Comparison of ENCODE assay signal across 1 cellular context in the genomic region with DNA sequence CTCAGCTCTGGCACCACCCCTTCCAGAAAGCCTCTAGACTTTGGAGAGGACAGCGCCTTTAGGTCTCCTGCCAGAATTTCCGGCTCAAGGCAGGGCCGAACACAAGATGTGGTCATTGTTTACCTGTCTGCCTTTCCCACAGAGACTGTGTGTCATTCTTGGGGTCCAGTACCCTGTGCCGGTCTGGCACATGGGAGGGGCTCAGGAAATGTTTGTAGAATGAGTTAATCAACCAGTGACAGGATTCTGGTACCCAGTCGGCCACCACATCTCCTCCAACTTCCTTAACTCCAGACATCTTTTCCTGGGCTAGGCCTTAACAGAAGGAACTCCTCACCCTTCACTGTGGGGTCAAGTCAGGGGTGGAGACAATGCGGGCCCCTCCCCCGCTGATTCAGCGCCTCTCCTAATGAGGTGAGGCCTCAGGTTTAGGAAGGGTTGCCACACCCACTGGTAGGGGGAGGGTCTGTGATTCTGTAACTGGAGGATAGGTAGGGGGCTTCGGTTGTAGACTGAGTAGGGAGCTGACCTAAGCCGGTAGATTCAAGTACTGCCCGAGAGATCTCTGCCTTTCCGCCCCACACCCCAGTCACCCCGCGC.
TF ChIP-seq lines count a peak whose summit lies in the region.

No MANE protein-coding gene starts in this region.

TF ChIP-seq in K562, 482 proteins besides CTCF, POLR2A, EP300 and RAD21 (continued from another document and continues in another):
- TF ChIP-seq, protein P1, sequence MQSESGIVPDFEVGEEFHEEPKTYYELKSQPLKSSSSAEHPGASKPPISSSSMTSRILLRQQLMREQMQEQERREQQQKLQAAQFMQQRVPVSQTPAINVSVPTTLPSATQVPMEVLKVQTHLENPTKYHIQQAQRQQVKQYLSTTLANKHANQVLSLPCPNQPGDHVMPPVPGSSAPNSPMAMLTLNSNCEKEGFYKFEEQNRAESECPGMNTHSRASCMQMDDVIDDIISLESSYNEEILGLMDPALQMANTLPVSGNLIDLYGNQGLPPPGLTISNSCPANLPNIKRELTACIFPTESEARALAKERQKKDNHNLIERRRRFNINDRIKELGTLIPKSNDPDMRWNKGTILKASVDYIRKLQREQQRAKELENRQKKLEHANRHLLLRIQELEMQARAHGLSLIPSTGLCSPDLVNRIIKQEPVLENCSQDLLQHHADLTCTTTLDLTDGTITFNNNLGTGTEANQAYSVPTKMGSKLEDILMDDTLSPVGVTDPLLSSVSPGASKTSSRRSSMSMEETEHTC (IDR thresholded peaks at IDR 0.05): no peak
- TF ChIP-seq RBM34 (IDR thresholded peaks at IDR 0.05; ENCODE audit: borderline replicate concordance, insufficient read depth, low read length) (no peak), TCF15 (CRISPR knock-in tag; IDR thresholded peaks at IDR 0.05) (no peak), MED1 (CRISPR knock-in tag; IDR thresholded peaks at IDR 0.05; ENCODE audit: borderline replicate concordance) (no peak), JUN (IDR thresholded peaks at IDR 0.05; ENCODE audit: borderline replicate concordance, low read depth, low read length) (no peak), JUN (CRISPR knock-in tag; IDR thresholded peaks at IDR 0.05; ENCODE audit: borderline replicate concordance) (peak; percentile 44; the same call in 1 of the 2 replicates), MXI1 (IDR thresholded peaks at IDR 0.05; ENCODE audit: low read depth, low read length) (no peak), RFX7 (CRISPR knock-in tag; IDR thresholded peaks at IDR 0.05) (no peak), ZNF512 (tag; IDR thresholded peaks at IDR 0.05) (no peak), SMARCA5 (IDR thresholded peaks at IDR 0.05) (no peak), PTTG1 (tag; IDR thresholded peaks at IDR 0.05; ENCODE audit: low read depth) (no peak), KLF10 (CRISPR knock-in tag; IDR thresholded peaks at IDR 0.05) (no peak), ELF4 (CRISPR knock-in tag; IDR thresholded peaks at IDR 0.05) (no peak), ARHGAP35 (IDR thresholded peaks at IDR 0.05; ENCODE audit: partially characterized antibody) (no peak), MBD2 (IDR thresholded peaks at IDR 0.05; ENCODE audit: borderline replicate concordance, low read depth) (no peak), GABPB2 (CRISPR knock-in tag; conservative IDR thresholded peaks at IDR 0.05) (no peak), ZNF354B (CRISPR knock-in tag; IDR thresholded peaks at IDR 0.05) (no peak), GTF2F1 (IDR thresholded peaks at IDR 0.05; ENCODE audit: low read depth, low read length) (no peak), PML (IDR thresholded peaks at IDR 0.05; ENCODE audit: low read length) (no peak), POLR3G (IDR thresholded peaks at IDR 0.05; ENCODE audit: extremely low read depth, insufficient read length, insufficient replicate concordance) (no peak), BDP1 (IDR thresholded peaks at IDR 0.05; ENCODE audit: insufficient read depth, insufficient read length) (no peak), NFE2 (IDR thresholded peaks at IDR 0.05; ENCODE audit: low read depth) (peak; percentile 57), NCOA6 (IDR thresholded peaks at IDR 0.05) (no peak), CBX1 (IDR thresholded peaks at IDR 0.05; ENCODE audit: low read depth) (no peak), MYBL2 (IDR thresholded peaks at IDR 0.05; ENCODE audit: low read depth) (no peak), MYBL2 (CRISPR knock-in tag; IDR thresholded peaks at IDR 0.05; ENCODE audit: borderline replicate concordance) (no peak), NFRKB (IDR thresholded peaks at IDR 0.05; ENCODE audit: low read depth) (no peak), HDAC1 (IDR thresholded peaks at IDR 0.05) (no peak)
- TF ChIP-seq, protein P2, sequence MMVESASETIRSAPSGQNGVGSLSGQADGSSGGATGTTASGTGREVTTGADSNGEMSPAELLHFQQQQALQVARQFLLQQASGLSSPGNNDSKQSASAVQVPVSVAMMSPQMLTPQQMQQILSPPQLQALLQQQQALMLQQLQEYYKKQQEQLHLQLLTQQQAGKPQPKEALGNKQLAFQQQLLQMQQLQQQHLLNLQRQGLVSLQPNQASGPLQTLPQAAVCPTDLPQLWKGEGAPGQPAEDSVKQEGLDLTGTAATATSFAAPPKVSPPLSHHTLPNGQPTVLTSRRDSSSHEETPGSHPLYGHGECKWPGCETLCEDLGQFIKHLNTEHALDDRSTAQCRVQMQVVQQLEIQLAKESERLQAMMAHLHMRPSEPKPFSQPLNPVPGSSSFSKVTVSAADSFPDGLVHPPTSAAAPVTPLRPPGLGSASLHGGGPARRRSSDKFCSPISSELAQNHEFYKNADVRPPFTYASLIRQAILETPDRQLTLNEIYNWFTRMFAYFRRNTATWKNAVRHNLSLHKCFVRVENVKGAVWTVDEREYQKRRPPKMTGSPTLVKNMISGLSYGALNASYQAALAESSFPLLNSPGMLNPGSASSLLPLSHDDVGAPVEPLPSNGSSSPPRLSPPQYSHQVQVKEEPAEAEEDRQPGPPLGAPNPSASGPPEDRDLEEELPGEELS (CRISPR knock-in tag; IDR thresholded peaks at IDR 0.05; ENCODE audit: borderline replicate concordance): 0 out of 2 replicates have a peak, but pooled peaks have one; percentile 59
- TF ChIP-seq, protein P3, sequence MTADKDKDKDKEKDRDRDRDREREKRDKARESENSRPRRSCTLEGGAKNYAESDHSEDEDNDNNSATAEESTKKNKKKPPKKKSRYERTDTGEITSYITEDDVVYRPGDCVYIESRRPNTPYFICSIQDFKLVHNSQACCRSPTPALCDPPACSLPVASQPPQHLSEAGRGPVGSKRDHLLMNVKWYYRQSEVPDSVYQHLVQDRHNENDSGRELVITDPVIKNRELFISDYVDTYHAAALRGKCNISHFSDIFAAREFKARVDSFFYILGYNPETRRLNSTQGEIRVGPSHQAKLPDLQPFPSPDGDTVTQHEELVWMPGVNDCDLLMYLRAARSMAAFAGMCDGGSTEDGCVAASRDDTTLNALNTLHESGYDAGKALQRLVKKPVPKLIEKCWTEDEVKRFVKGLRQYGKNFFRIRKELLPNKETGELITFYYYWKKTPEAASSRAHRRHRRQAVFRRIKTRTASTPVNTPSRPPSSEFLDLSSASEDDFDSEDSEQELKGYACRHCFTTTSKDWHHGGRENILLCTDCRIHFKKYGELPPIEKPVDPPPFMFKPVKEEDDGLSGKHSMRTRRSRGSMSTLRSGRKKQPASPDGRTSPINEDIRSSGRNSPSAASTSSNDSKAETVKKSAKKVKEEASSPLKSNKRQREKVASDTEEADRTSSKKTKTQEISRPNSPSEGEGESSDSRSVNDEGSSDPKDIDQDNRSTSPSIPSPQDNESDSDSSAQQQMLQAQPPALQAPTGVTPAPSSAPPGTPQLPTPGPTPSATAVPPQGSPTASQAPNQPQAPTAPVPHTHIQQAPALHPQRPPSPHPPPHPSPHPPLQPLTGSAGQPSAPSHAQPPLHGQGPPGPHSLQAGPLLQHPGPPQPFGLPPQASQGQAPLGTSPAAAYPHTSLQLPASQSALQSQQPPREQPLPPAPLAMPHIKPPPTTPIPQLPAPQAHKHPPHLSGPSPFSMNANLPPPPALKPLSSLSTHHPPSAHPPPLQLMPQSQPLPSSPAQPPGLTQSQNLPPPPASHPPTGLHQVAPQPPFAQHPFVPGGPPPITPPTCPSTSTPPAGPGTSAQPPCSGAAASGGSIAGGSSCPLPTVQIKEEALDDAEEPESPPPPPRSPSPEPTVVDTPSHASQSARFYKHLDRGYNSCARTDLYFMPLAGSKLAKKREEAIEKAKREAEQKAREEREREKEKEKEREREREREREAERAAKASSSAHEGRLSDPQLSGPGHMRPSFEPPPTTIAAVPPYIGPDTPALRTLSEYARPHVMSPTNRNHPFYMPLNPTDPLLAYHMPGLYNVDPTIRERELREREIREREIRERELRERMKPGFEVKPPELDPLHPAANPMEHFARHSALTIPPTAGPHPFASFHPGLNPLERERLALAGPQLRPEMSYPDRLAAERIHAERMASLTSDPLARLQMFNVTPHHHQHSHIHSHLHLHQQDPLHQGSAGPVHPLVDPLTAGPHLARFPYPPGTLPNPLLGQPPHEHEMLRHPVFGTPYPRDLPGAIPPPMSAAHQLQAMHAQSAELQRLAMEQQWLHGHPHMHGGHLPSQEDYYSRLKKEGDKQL (CRISPR knock-in tag; IDR thresholded peaks at IDR 0.05; ENCODE audit: borderline replicate concordance): no peak
- TF ChIP-seq, protein P4, sequence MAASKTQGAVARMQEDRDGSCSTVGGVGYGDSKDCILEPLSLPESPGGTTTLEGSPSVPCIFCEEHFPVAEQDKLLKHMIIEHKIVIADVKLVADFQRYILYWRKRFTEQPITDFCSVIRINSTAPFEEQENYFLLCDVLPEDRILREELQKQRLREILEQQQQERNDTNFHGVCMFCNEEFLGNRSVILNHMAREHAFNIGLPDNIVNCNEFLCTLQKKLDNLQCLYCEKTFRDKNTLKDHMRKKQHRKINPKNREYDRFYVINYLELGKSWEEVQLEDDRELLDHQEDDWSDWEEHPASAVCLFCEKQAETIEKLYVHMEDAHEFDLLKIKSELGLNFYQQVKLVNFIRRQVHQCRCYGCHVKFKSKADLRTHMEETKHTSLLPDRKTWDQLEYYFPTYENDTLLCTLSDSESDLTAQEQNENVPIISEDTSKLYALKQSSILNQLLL (CRISPR knock-in tag; IDR thresholded peaks at IDR 0.05; ENCODE audit: borderline replicate concordance): no peak
- TF ChIP-seq, protein P5, sequence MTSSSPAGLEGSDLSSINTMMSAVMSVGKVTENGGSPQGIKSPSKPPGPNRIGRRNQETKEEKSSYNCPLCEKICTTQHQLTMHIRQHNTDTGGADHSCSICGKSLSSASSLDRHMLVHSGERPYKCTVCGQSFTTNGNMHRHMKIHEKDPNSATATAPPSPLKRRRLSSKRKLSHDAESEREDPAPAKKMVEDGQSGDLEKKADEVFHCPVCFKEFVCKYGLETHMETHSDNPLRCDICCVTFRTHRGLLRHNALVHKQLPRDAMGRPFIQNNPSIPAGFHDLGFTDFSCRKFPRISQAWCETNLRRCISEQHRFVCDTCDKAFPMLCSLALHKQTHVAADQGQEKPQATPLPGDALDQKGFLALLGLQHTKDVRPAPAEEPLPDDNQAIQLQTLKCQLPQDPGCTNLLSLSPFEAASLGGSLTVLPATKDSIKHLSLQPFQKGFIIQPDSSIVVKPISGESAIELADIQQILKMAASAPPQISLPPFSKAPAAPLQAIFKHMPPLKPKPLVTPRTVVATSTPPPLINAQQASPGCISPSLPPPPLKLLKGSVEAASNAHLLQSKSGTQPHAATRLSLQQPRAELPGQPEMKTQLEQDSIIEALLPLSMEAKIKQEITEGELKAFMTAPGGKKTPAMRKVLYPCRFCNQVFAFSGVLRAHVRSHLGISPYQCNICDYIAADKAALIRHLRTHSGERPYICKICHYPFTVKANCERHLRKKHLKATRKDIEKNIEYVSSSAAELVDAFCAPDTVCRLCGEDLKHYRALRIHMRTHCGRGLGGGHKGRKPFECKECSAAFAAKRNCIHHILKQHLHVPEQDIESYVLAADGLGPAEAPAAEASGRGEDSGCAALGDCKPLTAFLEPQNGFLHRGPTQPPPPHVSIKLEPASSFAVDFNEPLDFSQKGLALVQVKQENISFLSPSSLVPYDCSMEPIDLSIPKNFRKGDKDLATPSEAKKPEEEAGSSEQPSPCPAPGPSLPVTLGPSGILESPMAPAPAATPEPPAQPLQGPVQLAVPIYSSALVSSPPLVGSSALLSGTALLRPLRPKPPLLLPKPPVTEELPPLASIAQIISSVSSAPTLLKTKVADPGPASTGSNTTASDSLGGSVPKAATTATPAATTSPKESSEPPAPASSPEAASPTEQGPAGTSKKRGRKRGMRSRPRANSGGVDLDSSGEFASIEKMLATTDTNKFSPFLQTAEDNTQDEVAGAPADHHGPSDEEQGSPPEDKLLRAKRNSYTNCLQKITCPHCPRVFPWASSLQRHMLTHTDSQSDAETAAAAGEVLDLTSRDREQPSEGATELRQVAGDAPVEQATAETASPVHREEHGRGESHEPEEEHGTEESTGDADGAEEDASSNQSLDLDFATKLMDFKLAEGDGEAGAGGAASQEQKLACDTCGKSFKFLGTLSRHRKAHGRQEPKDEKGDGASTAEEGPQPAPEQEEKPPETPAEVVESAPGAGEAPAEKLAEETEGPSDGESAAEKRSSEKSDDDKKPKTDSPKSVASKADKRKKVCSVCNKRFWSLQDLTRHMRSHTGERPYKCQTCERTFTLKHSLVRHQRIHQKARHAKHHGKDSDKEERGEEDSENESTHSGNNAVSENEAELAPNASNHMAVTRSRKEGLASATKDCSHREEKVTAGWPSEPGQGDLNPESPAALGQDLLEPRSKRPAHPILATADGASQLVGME (CRISPR knock-in tag; IDR thresholded peaks at IDR 0.05): no peak
- TF ChIP-seq, protein P6, sequence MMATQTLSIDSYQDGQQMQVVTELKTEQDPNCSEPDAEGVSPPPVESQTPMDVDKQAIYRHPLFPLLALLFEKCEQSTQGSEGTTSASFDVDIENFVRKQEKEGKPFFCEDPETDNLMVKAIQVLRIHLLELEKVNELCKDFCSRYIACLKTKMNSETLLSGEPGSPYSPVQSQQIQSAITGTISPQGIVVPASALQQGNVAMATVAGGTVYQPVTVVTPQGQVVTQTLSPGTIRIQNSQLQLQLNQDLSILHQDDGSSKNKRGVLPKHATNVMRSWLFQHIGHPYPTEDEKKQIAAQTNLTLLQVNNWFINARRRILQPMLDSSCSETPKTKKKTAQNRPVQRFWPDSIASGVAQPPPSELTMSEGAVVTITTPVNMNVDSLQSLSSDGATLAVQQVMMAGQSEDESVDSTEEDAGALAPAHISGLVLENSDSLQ (IDR thresholded peaks at IDR 0.05): peak; percentile 27; the same call in 1 of the 2 replicates
